In genomic region chrX:1418901-1419544, GRCh38 we compare ENCODE assay signal across 19 cellular contexts. TPM values are rescaled to one million over a fixed set of nuclear protein-coding genes. Genes with fewer than 3 reads are reported as not detected.
A peak's percentile ranks its signal among the peaks of the same experiment; 100 is the strongest.
DNase-seq lines count a peak whose midpoint lies in the region; ATAC-seq and TF ChIP-seq lines count a peak whose summit lies in the region.
"Had no signal": no experiment of that assay in that cellular context is flagged by ENCODE, and none has a peak within 500 bp of the region (broad histone marks: within the 10 kb centered on the region; RNA-seq: fewer than 3 reads in every experiment).

No MANE protein-coding gene starts in this region.

- H3K4me3 ChIP-seq in NT2/D1 (ENCODE audit: insufficient read length, low read depth) (no peak overlapping the region), iPS-15b (ENCODE audit: low read depth, low read length) (no peak overlapping the region), spleen (no peak overlapping the region)

- TF ChIP-seq CTCF in spleen (IDR thresholded peaks at IDR 0.05 in 8 of 11, conservative IDR thresholded peaks at IDR 0.05 in 3 of 11): no peak

- H3K36me3 Mint-ChIP-seq in activated T-cell treated with anti-CD3 and anti-CD28 coated beads, Interleukin-2, amount 50 U/mL, for 4 hours (ENCODE audit: insufficient read depth): peaks cover 30% of the 10 kb centered on the region

- no peaks in the 10 kb centered on the region for H3K4me1 Mint-ChIP-seq in activated T-cell treated with anti-CD3 and anti-CD28 coated beads, Interleukin-2, amount 50 U/mL, for 4 hours (ENCODE audit: low read depth)
- H3K4me1 Mint-ChIP-seq: brain had no signal

- no peak overlapping the region for H3K4me3 Mint-ChIP-seq in activated T-cell treated with anti-CD3 and anti-CD28 coated beads, Interleukin-2, amount 50 U/mL, for 4 hours
- H3K4me3 Mint-ChIP-seq: brain; CD8-positive, alpha-beta T cell; natural killer cell had no signal

- H3K4me1 ChIP-seq in NT2/D1 (ENCODE audit: insufficient read depth, insufficient read length): peaks cover 9% of the 10 kb centered on the region
- H3K4me1 ChIP-seq in iPS-15b (ENCODE audit: control insufficient read depth, insufficient read depth, low read length): no peaks in the 10 kb centered on the region
- H3K4me1 ChIP-seq in spleen: no peaks in the 10 kb centered on the region

- H3K36me3 ChIP-seq in NT2/D1 (ENCODE audit: insufficient read depth, insufficient read length, low read length) (peaks cover 57% of the 10 kb centered on the region), iPS-15b (ENCODE audit: control insufficient read depth, insufficient read depth, low read length) (peaks cover 62% of the 10 kb centered on the region), spleen (peaks cover 0 to 81% (median 43%) of the 10 kb centered on the region in 6 donors)

- no peak for ATAC-seq in activated T-cell treated with anti-CD3 and anti-CD28 coated beads, Interleukin-2, amount 50 U/mL, for 4 hours
- no peak for ATAC-seq in HG02884 (IDR thresholded peaks at IDR 0.05; ENCODE audit: unreplicated experiment)
- ATAC-seq: CD8-positive, alpha-beta T cell had no signal

- H3K9ac ChIP-seq in NT2/D1 (ENCODE audit: insufficient read length, low read depth): peak overlapping the region; percentile 17
- peak overlapping the region; percentile 32 for H3K9ac ChIP-seq in iPS-15b (ENCODE audit: low read depth, low read length)

- no peak for TF ChIP-seq POLR2A in spleen (IDR thresholded peaks at IDR 0.05)

- no peak overlapping the region for H3K27ac ChIP-seq in spleen
- H3K27ac ChIP-seq: HL-60 had no signal

- H3K9me3 ChIP-seq in NT2/D1 (ENCODE audit: insufficient read depth, low read length) (no peaks in the 10 kb centered on the region), iPS-15b (ENCODE audit: control insufficient read depth, insufficient read depth, low read length) (no peaks in the 10 kb centered on the region), spleen (peaks cover 3 to 40% (median 33%) of the 10 kb centered on the region in 8 donors)

- H3K27me3 Mint-ChIP-seq in activated T-cell treated with anti-CD3 and anti-CD28 coated beads, Interleukin-2, amount 50 U/mL, for 4 hours (ENCODE audit: low read depth): no peaks in the 10 kb centered on the region
- H3K27me3 Mint-ChIP-seq: type B pancreatic cell had no signal

- intact Hi-C loops in spleen (cut with DNase I; ENCODE audit: low total_unique reads): no loop called here

- H3K27me3 ChIP-seq in NT2/D1 (ENCODE audit: insufficient read depth, insufficient read length) (no peaks in the 10 kb centered on the region), iPS-15b (ENCODE audit: control insufficient read depth, insufficient read depth, low read length) (no peaks in the 10 kb centered on the region), spleen (replicated peaks in 1 of 7) (no peaks in the 10 kb centered on the region)

- 91 to 95% (median 94%) methylated on average over 22 to 29 of the region's 29 CpGs for WGBS in spleen, 5 donors

- H3K9me3 Mint-ChIP-seq in activated T-cell treated with anti-CD3 and anti-CD28 coated beads, Interleukin-2, amount 50 U/mL, for 4 hours: peaks cover 4% of the 10 kb centered on the region
- H3K9me3 Mint-ChIP-seq: type B pancreatic cell had no signal

- peak; percentile 15 for DNase-seq in activated T-cell treated with anti-CD3 and anti-CD28 coated beads, Interleukin-2, amount 50 U/mL, for 1 hour
- DNase-seq in activated T-cell treated with anti-CD3 and anti-CD28 coated beads, Interleukin-2, amount 50 U/mL, for 4 hours: no peak
- no peak for DNase-seq in NT2/D1 (ENCODE audit: low read depth, low spot score)
- DNase-seq in spleen: peak; percentile 76
- no peak for DNase-seq in DMS79 treated with DMSO at 0.1 percent for 48 hours (lab: John Stamatoyannopoulos, UW)
- no peak for DNase-seq in foreskin melanocyte
- DNase-seq: activated naive CD4-positive, alpha-beta T cell treated with anti-CD3 and anti-CD28 coated beads, Interleukin-2, amount 50 U/mL, for 16 hours; CD8-positive, alpha-beta T cell; MV-4-11; natural killer cell; NCI-H1930; stimulated activated CD4-positive, alpha-beta T cell treated with anti-CD3 and anti-CD28 coated beads, Interleukin-15, amount 100 ng/mL, for 24 hours; stimulated activated naive CD4-positive, alpha-beta T cell treated with Interleukin-2 at 50 U/mL for 16 hours; T-helper 9 cell had no signal

RNA-seq across cellular contexts. Expression of gene SLC25A6, which starts 27.1 kb away (rescaled TPM):
- total RNA-seq in activated T-cell treated with anti-CD3 and anti-CD28 coated beads, Interleukin-2, amount 50 U/mL, for 4 hours: 100 to 1,000 TPM; 518 to 544 (median 518) TPM
- 100 to 1,000 TPM; 255 to 309 (median 297) TPM for total RNA-seq in spleen
- 100 to 1,000 TPM; 396 to 443 (median 425) TPM for polyA plus RNA-seq in spleen

RNA-seq across cellular contexts. Expression of gene ASMTL, which starts 33.7 kb away (rescaled TPM):
- 10 to 100 TPM; 33.0 to 53.2 (median 36.9) TPM for total RNA-seq in activated T-cell treated with anti-CD3 and anti-CD28 coated beads, Interleukin-2, amount 50 U/mL, for 4 hours
- 10 to 100 TPM; 21.3 to 35.5 (median 27.9) TPM for total RNA-seq in spleen
- 10 to 100 TPM; 25.0 to 28.8 (median 26.6) TPM for polyA plus RNA-seq in spleen

Comparison
In these comparisons a context has a peak if more than half of its experiments do, and no peak if none do; other contexts are left out.
1. DNase-seq: peak in activated T-cell treated with anti-CD3 and anti-CD28 coated beads, Interleukin-2, amount 50 U/mL, for 1 hour (single experiment) and spleen (single experiment); none in activated T-cell treated with anti-CD3 and anti-CD28 coated beads, Interleukin-2, amount 50 U/mL, for 4 hours (single experiment), NT2/D1 (single experiment), DMS79 treated with DMSO at 0.1 percent for 48 hours (single experiment) and foreskin melanocyte (single experiment).